In genomic region chr2:227697013-227697412, GRCh38 we compare ENCODE assay signal across 39 cellular contexts. TPM values are rescaled to one million over a fixed set of nuclear protein-coding genes. Genes with fewer than 3 reads are reported as not detected.
"Had no signal": no experiment of that assay in that cellular context is flagged by ENCODE, and none has a peak within 500 bp of the region (broad histone marks: within the 10 kb centered on the region; RNA-seq: fewer than 3 reads in every experiment).

No MANE protein-coding gene starts in this region.

- H3K36me3 Mint-ChIP-seq: activated CD4-positive, alpha-beta memory T cell treated with anti-CD3 and anti-CD28 coated beads for 36 hours; activated naive CD4-positive, alpha-beta T cell treated with anti-CD3 and anti-CD28 coated beads, Interleukin-2, amount 50 U/mL, for 24 hours; natural killer cell; neural progenitor cell; stimulated activated memory B cell treated with anti-CD40 and anti-IgM and Interleukin-4, amounts not matched to agents 10 μg/mL and 1 μg/mL and 100 μg/mL, for 72 hours had no signal

- H3K27ac ChIP-seq: foreskin keratinocyte, heart right ventricle, left ventricle myocardium inferior, neural progenitor cell, thyroid gland, upper lobe of left lung, vagina, WERI-Rb-1 had no signal

- H3K36me3 ChIP-seq: heart right ventricle, left ventricle myocardium inferior, neural progenitor cell, thyroid gland, upper lobe of left lung, vagina, WERI-Rb-1 had no signal

- H2AFZ ChIP-seq: neural progenitor cell had no signal

- H3K4me2 ChIP-seq: neural progenitor cell had no signal

- H3K4me1 ChIP-seq: foreskin keratinocyte, heart right ventricle, left ventricle myocardium inferior, neural progenitor cell, thyroid gland, upper lobe of left lung, vagina had no signal

- DNase-seq: activated CD4-positive, alpha-beta memory T cell treated with anti-CD3 and anti-CD28 coated beads for 36 hours; activated CD4-positive, alpha-beta T cell treated with anti-CD3 and anti-CD28 coated beads for 48 hours; activated CD8-positive, alpha-beta memory T cell treated with anti-CD3 and anti-CD28 coated beads, Interleukin-2, amount 50 U/mL, for 48 hours; activated gamma-delta T cell treated with Interleukin-2 at 50 U/mL for 16 hours; activated naive CD8-positive, alpha-beta T cell treated with anti-CD3 and anti-CD28 coated beads, Interleukin-2, amount 50 U/mL, for 24 hours; activated T-cell treated with anti-CD3 and anti-CD28 coated beads, Interleukin-2, amount 50 U/mL, for 24 hours; effector CD8-positive, alpha-beta T cell; foreskin keratinocyte; heart right ventricle; left ventricle myocardium inferior; mesendoderm; natural killer cell; retina; small intestine; stimulated activated CD4-positive, alpha-beta T cell treated with anti-CD3 and anti-CD28 coated beads, Interleukin-4, amount 100 ng/mL, for 24 hours; stimulated activated naive CD8-positive, alpha-beta T cell treated with anti-CD3 and anti-CD28 coated beads, Interleukin-15, amount 100 ng/mL, for 72 hours; SW 1271; T-helper 9 cell; thyroid gland; upper lobe of left lung; WERI-Rb-1 had no signal

- H3K9ac ChIP-seq: neural progenitor cell had no signal

- H3K27ac Mint-ChIP-seq: activated CD4-positive, alpha-beta memory T cell treated with anti-CD3 and anti-CD28 coated beads for 36 hours; activated naive CD8-positive, alpha-beta T cell treated with anti-CD3 and anti-CD28 coated beads, Interleukin-2, amount 50 U/mL, for 24 hours; activated T-cell treated with anti-CD3 and anti-CD28 coated beads, Interleukin-2, amount 50 U/mL, for 24 hours; natural killer cell; neural progenitor cell; stimulated activated memory B cell treated with anti-CD40 and anti-IgM and Interleukin-4, amounts not matched to agents 10 μg/mL and 1 μg/mL and 100 μg/mL, for 72 hours; stimulated activated naive CD8-positive, alpha-beta T cell treated with anti-CD3 and anti-CD28 coated beads, Interleukin-15, amount 100 ng/mL, for 72 hours; T-helper 1 cell treated with Interleukin-12 subunit alpha and Interleukin-12 subunit beta and Interleukin-4 antibody, amounts not matched to agents 30 μg/mL and 1 μg/mL, for 36 hours had no signal

- H3K9me3 Mint-ChIP-seq: activated CD4-positive, alpha-beta memory T cell treated with anti-CD3 and anti-CD28 coated beads for 36 hours; activated naive CD4-positive, alpha-beta T cell treated with anti-CD3 and anti-CD28 coated beads, Interleukin-2, amount 50 U/mL, for 24 hours; activated naive CD8-positive, alpha-beta T cell treated with anti-CD3 and anti-CD28 coated beads, Interleukin-2, amount 50 U/mL, for 24 hours; activated T-cell treated with anti-CD3 and anti-CD28 coated beads, Interleukin-2, amount 50 U/mL, for 24 hours; central memory CD8-positive, alpha-beta T cell; natural killer cell; neural progenitor cell; stimulated activated memory B cell treated with anti-CD40 and anti-IgM and Interleukin-4, amounts not matched to agents 10 μg/mL and 1 μg/mL and 100 μg/mL, for 72 hours; stimulated activated naive CD8-positive, alpha-beta T cell treated with anti-CD3 and anti-CD28 coated beads, Interleukin-15, amount 100 ng/mL, for 72 hours; T-helper 1 cell treated with Interleukin-12 subunit alpha and Interleukin-12 subunit beta and Interleukin-4 antibody, amounts not matched to agents 30 μg/mL and 1 μg/mL, for 36 hours had no signal

- H3K4me3 ChIP-seq: heart right ventricle, left ventricle myocardium inferior, lung, neural progenitor cell, thyroid gland, upper lobe of left lung, vagina had no signal

- H3K4me1 Mint-ChIP-seq: activated naive CD4-positive, alpha-beta T cell treated with anti-CD3 and anti-CD28 coated beads, Interleukin-2, amount 50 U/mL, for 24 hours; activated naive CD8-positive, alpha-beta T cell treated with anti-CD3 and anti-CD28 coated beads, Interleukin-2, amount 50 U/mL, for 24 hours; central memory CD8-positive, alpha-beta T cell; natural killer cell; neural progenitor cell; stimulated activated memory B cell treated with anti-CD40 and anti-IgM and Interleukin-4, amounts not matched to agents 10 μg/mL and 1 μg/mL and 100 μg/mL, for 72 hours; stimulated activated naive CD8-positive, alpha-beta T cell treated with anti-CD3 and anti-CD28 coated beads, Interleukin-15, amount 100 ng/mL, for 72 hours had no signal

- H3K4me3 Mint-ChIP-seq: activated CD4-positive, alpha-beta memory T cell treated with anti-CD3 and anti-CD28 coated beads for 36 hours; activated naive CD4-positive, alpha-beta T cell treated with anti-CD3 and anti-CD28 coated beads, Interleukin-2, amount 50 U/mL, for 24 hours; activated naive CD8-positive, alpha-beta T cell treated with anti-CD3 and anti-CD28 coated beads, Interleukin-2, amount 50 U/mL, for 24 hours; activated T-cell treated with anti-CD3 and anti-CD28 coated beads, Interleukin-2, amount 50 U/mL, for 24 hours; central memory CD8-positive, alpha-beta T cell; natural killer cell; neural progenitor cell; stimulated activated memory B cell treated with anti-CD40 and anti-IgM and Interleukin-4, amounts not matched to agents 10 μg/mL and 1 μg/mL and 100 μg/mL, for 72 hours; stimulated activated naive CD8-positive, alpha-beta T cell treated with anti-CD3 and anti-CD28 coated beads, Interleukin-15, amount 100 ng/mL, for 72 hours; T-helper 1 cell treated with Interleukin-12 subunit alpha and Interleukin-12 subunit beta and Interleukin-4 antibody, amounts not matched to agents 30 μg/mL and 1 μg/mL, for 36 hours had no signal

- H3K27me3 ChIP-seq: neural progenitor cell, thyroid gland, upper lobe of left lung, vagina had no signal

- ATAC-seq: activated CD4-positive, CD25-positive, alpha-beta regulatory T cell treated with anti-CD3 and anti-CD28 coated beads, Interleukin-2, amount 50 U/mL, for 24 hours; activated naive CD8-positive, alpha-beta T cell treated with anti-CD3 and anti-CD28 coated beads, Interleukin-2, amount 50 U/mL, for 24 hours; foreskin keratinocyte; heart right ventricle; natural killer cell; sciatic nerve; stimulated activated memory B cell treated with anti-CD40 and anti-IgM and Interleukin-4, amounts not matched to agents 10 μg/mL and 1 μg/mL and 100 μg/mL, for 72 hours; stimulated activated naive CD8-positive, alpha-beta T cell treated with anti-CD3 and anti-CD28 coated beads, Interleukin-15, amount 100 ng/mL, for 72 hours had no signal

- H3K9me3 ChIP-seq: thyroid gland, upper lobe of left lung, vagina had no signal

RNA-seq across cellular contexts. Expression of gene SLC19A3, which starts 20.8 kb away (rescaled TPM):
- total RNA-seq: activated CD4-positive, alpha-beta memory T cell treated with anti-CD3 and anti-CD28 coated beads for 36 hours; activated CD8-positive, alpha-beta memory T cell treated with anti-CD3 and anti-CD28 coated beads for 36 hours; bronchial epithelial cell; glomerular endothelial cell; mononuclear cell; natural killer cell had no signal

RNA-seq across cellular contexts. Expression of gene SCYGR6, which starts 27.5 kb away (rescaled TPM):
- total RNA-seq: activated CD4-positive, alpha-beta memory T cell treated with anti-CD3 and anti-CD28 coated beads for 36 hours; activated CD8-positive, alpha-beta memory T cell treated with anti-CD3 and anti-CD28 coated beads for 36 hours; bronchial epithelial cell; dermis microvascular lymphatic vessel endothelial cell; epithelial cell of proximal tubule; fibroblast of lung; foreskin keratinocyte; glomerular endothelial cell; heart right ventricle; left ventricle myocardium inferior; lung; mononuclear cell; natural killer cell; osteoblast; posterior vena cava; sciatic nerve; thyroid gland; upper lobe of left lung; vagina had no signal
- polyA plus RNA-seq: fibroblast of lung, foreskin keratinocyte, heart right ventricle, lung, small intestine had no signal

RNA-seq across cellular contexts. Expression of gene SCYGR5, which starts 30.4 kb away (rescaled TPM):
- total RNA-seq: activated CD4-positive, alpha-beta memory T cell treated with anti-CD3 and anti-CD28 coated beads for 36 hours; activated CD8-positive, alpha-beta memory T cell treated with anti-CD3 and anti-CD28 coated beads for 36 hours; bronchial epithelial cell; dermis microvascular lymphatic vessel endothelial cell; epithelial cell of proximal tubule; fibroblast of lung; foreskin keratinocyte; glomerular endothelial cell; heart right ventricle; left ventricle myocardium inferior; lung; mononuclear cell; natural killer cell; osteoblast; posterior vena cava; sciatic nerve; thyroid gland; upper lobe of left lung; vagina had no signal
- polyA plus RNA-seq: fibroblast of lung, foreskin keratinocyte, heart right ventricle, lung, small intestine had no signal

RNA-seq across cellular contexts. Expression of gene SCYGR7, which starts 31.1 kb away (rescaled TPM):
- total RNA-seq: activated CD4-positive, alpha-beta memory T cell treated with anti-CD3 and anti-CD28 coated beads for 36 hours; activated CD8-positive, alpha-beta memory T cell treated with anti-CD3 and anti-CD28 coated beads for 36 hours; bronchial epithelial cell; dermis microvascular lymphatic vessel endothelial cell; epithelial cell of proximal tubule; fibroblast of lung; foreskin keratinocyte; glomerular endothelial cell; heart right ventricle; left ventricle myocardium inferior; lung; mononuclear cell; natural killer cell; osteoblast; posterior vena cava; sciatic nerve; thyroid gland; upper lobe of left lung; vagina had no signal
- polyA plus RNA-seq: fibroblast of lung, foreskin keratinocyte, heart right ventricle, lung, small intestine had no signal

RNA-seq across cellular contexts. Expression of gene SCYGR8, which starts 48.7 kb away (rescaled TPM):
- total RNA-seq: activated CD4-positive, alpha-beta memory T cell treated with anti-CD3 and anti-CD28 coated beads for 36 hours; activated CD8-positive, alpha-beta memory T cell treated with anti-CD3 and anti-CD28 coated beads for 36 hours; bronchial epithelial cell; dermis microvascular lymphatic vessel endothelial cell; epithelial cell of proximal tubule; fibroblast of lung; foreskin keratinocyte; glomerular endothelial cell; heart right ventricle; left ventricle myocardium inferior; lung; mononuclear cell; natural killer cell; osteoblast; posterior vena cava; sciatic nerve; thyroid gland; upper lobe of left lung; vagina had no signal
- polyA plus RNA-seq: fibroblast of lung, foreskin keratinocyte, heart right ventricle, lung, small intestine had no signal
